In genomic region chr5:171272996-171273970, GRCh38 we compare ENCODE assay signal across 9 cellular contexts. TPM values are rescaled to one million over a fixed set of nuclear protein-coding genes. Genes with fewer than 3 reads are reported as not detected.
DNase-seq lines count a peak whose midpoint lies in the region; ATAC-seq, FAIRE-seq and TF ChIP-seq lines count a peak whose summit lies in the region.
"Had no signal": no experiment of that assay in that cellular context is flagged by ENCODE, and none has a peak within 500 bp of the region (broad histone marks: within the 10 kb centered on the region; RNA-seq: fewer than 3 reads in every experiment).

No MANE protein-coding gene starts in this region.

- H3K4me1 ChIP-seq in keratinocyte (ENCODE audit: control insufficient read depth, extremely low read depth, insufficient read depth, low read length), result no peaks in the 10 kb centered on the region
- H3K4me1 ChIP-seq in uterus, result no peaks in the 10 kb centered on the region

- H3K4me3 ChIP-seq in keratinocyte (ENCODE audit: control insufficient read depth in 2 of 3, extremely low read depth in 1 of 3, insufficient read depth in 2 of 3, low read depth in 1 of 3, low read length in 3 of 3), result no peak overlapping the region
- H3K4me3 ChIP-seq in uterus, result no peak overlapping the region

- dilution Hi-C loops in keratinocyte (cut with MboI; ENCODE audit: extremely low pct_ligation_motif_present, low sequenced_read_pairs), result no loop called here

- FAIRE-seq in keratinocyte (lab: Jason Lieb, UNC) (no peak), GM19239 (lab: Jason Lieb, UNC) (no peak)

- peak; percentile 18 to 65 (median 40) for TF ChIP-seq CTCF in keratinocyte (optimal IDR thresholded peaks at IDR 0.05 in 1 of 3, IDR thresholded peaks at IDR 0.05 in 1 of 3, conservative IDR thresholded peaks at IDR 0.05 in 1 of 3; ENCODE audit: extremely low read depth in 1 of 3, insufficient read depth in 2 of 3, low read length in 3 of 3)
- TF ChIP-seq CTCF in uterus (IDR thresholded peaks at IDR 0.05), result no peak

- H4K20me1 ChIP-seq in keratinocyte (ENCODE audit: control insufficient read depth, extremely low read depth, insufficient read depth, low read length), result no peaks in the 10 kb centered on the region

- peak; percentile 50 for ATAC-seq in HG02885 (IDR thresholded peaks at IDR 0.05; ENCODE audit: poor library complexity, unreplicated experiment)

- H3K9ac ChIP-seq in keratinocyte (ENCODE audit: control insufficient read depth, extremely low read depth, insufficient read depth, low read length), result no peak overlapping the region

- H3K27ac ChIP-seq in keratinocyte (ENCODE audit: control insufficient read depth, insufficient read depth, low read length) (no peak overlapping the region), uterus (no peak overlapping the region)

- no peaks in the 10 kb centered on the region for H3K9me1 ChIP-seq in keratinocyte (ENCODE audit: control insufficient read depth, extremely low read depth, insufficient read depth, low read length)

- no peaks in the 10 kb centered on the region for H3K36me3 ChIP-seq in keratinocyte (ENCODE audit: control insufficient read depth in 2 of 2, extremely low read depth in 1 of 2, insufficient read depth in 2 of 2, low read length in 2 of 2)
- no peaks in the 10 kb centered on the region for H3K36me3 ChIP-seq in uterus

- no peaks in the 10 kb centered on the region for H3K9me3 ChIP-seq in keratinocyte (ENCODE audit: control insufficient read depth, low read depth, low read length)
- no peaks in the 10 kb centered on the region for H3K9me3 ChIP-seq in uterus

- no peak for TF ChIP-seq POLR2A in uterus (IDR thresholded peaks at IDR 0.05)

- no peak overlapping the region for H2AFZ ChIP-seq in keratinocyte (ENCODE audit: control insufficient read depth, low read length)

- H3K4me2 ChIP-seq in keratinocyte (ENCODE audit: control insufficient read depth, extremely low read depth, insufficient read depth, low read depth, low read length), result no peak overlapping the region

- no peaks in the 10 kb centered on the region for H3K79me2 ChIP-seq in keratinocyte (ENCODE audit: control insufficient read depth, insufficient read depth, low read length)

- DNase-seq in G401 (ENCODE audit: low spot score) (peak; percentile 75), SW480 (ENCODE audit: low spot score) (peak; percentile 40), keratinocyte (ENCODE audit: low read depth, low spot score) (no peak), NCI-H2196 treated with DMSO at 0.1 percent for 48 hours (lab: John Stamatoyannopoulos, UW; ENCODE audit: unreplicated experiment) (no peak), GM19239 (ENCODE audit: insufficient read length, low spot score) (no peak), uterus (no peak), NCI-H510A (lab: John Stamatoyannopoulos, UW) (no peak)

- in situ Hi-C loops in G401 (cut with HindIII; ENCODE audit: low sequenced_read_pairs), result no loop called here

- H3K27me3 ChIP-seq in keratinocyte (ENCODE audit: control insufficient read depth, extremely low read depth, insufficient read depth, low read length), result no peaks in the 10 kb centered on the region
- H3K27me3 ChIP-seq in uterus, result no peaks in the 10 kb centered on the region

- intact Hi-C loops in uterus (cut with DNase I; ENCODE audit: low total_unique reads), result no loop called here

RNA-seq across cellular contexts. Expression of gene TLX3, which starts 35.8 kb away (rescaled TPM):
- not detected in 2 replicates for total RNA-seq in G401 (2014; rRNA removed; shearing (Covaris generic))
- polyA plus RNA-seq in keratinocyte, result not detected in 3 replicates
- polyA plus RNA-seq in keratinocyte (2011; ENCODE audit: low read depth), result not detected
- not detected in 2 replicates for polyA plus RNA-seq in keratinocyte (2011; cell fraction: cytosol; rRNA removed)
- not detected in 2 replicates for polyA plus RNA-seq in keratinocyte (2011; cell fraction: nucleus; rRNA removed)
- not detected in 2 replicates for polyA plus RNA-seq in keratinocyte (2012; ENCODE audit: low replicate concordance)
- not detected in 3 replicates for polyA minus RNA-seq in keratinocyte
- polyA minus RNA-seq in keratinocyte (2011; cell fraction: cytosol; rRNA and poly(A)+ RNA removed), result not detected
- polyA minus RNA-seq in keratinocyte (2011; cell fraction: nucleus; rRNA and poly(A)+ RNA removed), result not detected in 2 replicates
- total RNA-seq in uterus, result not detected
- total RNA-seq: subcutaneous adipose tissue had no signal

Comparison
In these comparisons a context has a peak if more than half of its experiments do, and no peak if none do; other contexts are left out.
1. DNase-seq: peak in G401 (single experiment) and SW480 (single experiment); none in keratinocyte (single experiment), NCI-H2196 treated with DMSO at 0.1 percent for 48 hours (single experiment), GM19239 (single experiment), uterus (0 of 2) and NCI-H510A (single experiment).
2. CTCF ChIP-seq: peak in keratinocyte (3 of 3); none in uterus (0 of 4).